In genomic region chr6:169700296-169700695, GRCh38 we compare ENCODE assay signal across 9 cellular contexts. TPM values are rescaled to one million over a fixed set of nuclear protein-coding genes. Genes with fewer than 3 reads are reported as not detected.
DNase-seq lines count a peak whose midpoint lies in the region; ATAC-seq and TF ChIP-seq lines count a peak whose summit lies in the region.
"Had no signal": no experiment of that assay in that cellular context is flagged by ENCODE, and none has a peak within 500 bp of the region (broad histone marks: within the 10 kb centered on the region; RNA-seq: fewer than 3 reads in every experiment).

No MANE protein-coding gene starts in this region.

- intact Hi-C loops in upper lobe of right lung (cut with DNase I): no loop called here

- H3K9me3 ChIP-seq in T-helper 17 cell (ENCODE audit: control insufficient read depth, low read length, poor library complexity, severe bottlenecking): no peaks in the 10 kb centered on the region
- no peaks in the 10 kb centered on the region for H3K9me3 ChIP-seq in iPS-18a (ENCODE audit: control insufficient read depth, low read depth, low read length)
- H3K9me3 ChIP-seq in right atrium auricular region: no peaks in the 10 kb centered on the region
- H3K9me3 ChIP-seq in upper lobe of right lung: no peaks in the 10 kb centered on the region

- peaks cover 25% of the 10 kb centered on the region for H3K4me1 Mint-ChIP-seq in T-helper 17 cell

- TF ChIP-seq CTCF in AG04449 (IDR thresholded peaks at IDR 0.05; ENCODE audit: insufficient read depth, low read length, missing control alignments): no peak
- no peak for TF ChIP-seq CTCF in right atrium auricular region (IDR thresholded peaks at IDR 0.05)
- TF ChIP-seq CTCF in upper lobe of right lung (IDR thresholded peaks at IDR 0.05): no peak

- CTCF ChIA-PET in AG04449 (lab: Yijun Ruan, JAX): no interaction called here

- POLR2A ChIA-PET in AG04449 (lab: Yijun Ruan, JAX): no interaction called here

- no peak overlapping the region for H3K4me3 Mint-ChIP-seq in T-helper 17 cell

- peaks cover 4% of the 10 kb centered on the region for H3K36me3 ChIP-seq in H7 (replicated peaks; ENCODE audit: control insufficient read depth, insufficient read depth, low read length)
- peaks cover 9% of the 10 kb centered on the region for H3K36me3 ChIP-seq in iPS-18a (ENCODE audit: control insufficient read depth, low read depth, low read length)
- H3K36me3 ChIP-seq in right atrium auricular region: no peaks in the 10 kb centered on the region
- peaks cover 15% of the 10 kb centered on the region for H3K36me3 ChIP-seq in upper lobe of right lung

- DNase-seq in AG04449 (ENCODE audit: low read depth, low spot score) (no peak), H7 (peak; percentile 27), T-helper 17 cell (no peak), right atrium auricular region (ENCODE audit: low spot score) (no peak), NCI-H1105 treated with DMSO at 0.1 percent for 48 hours (lab: John Stamatoyannopoulos, UW) (no peak), upper lobe of right lung (no peak)
- DNase-seq: SHP77 had no signal

- H3K27me3 Mint-ChIP-seq in T-helper 17 cell: no peaks in the 10 kb centered on the region

- H3K27me3 ChIP-seq in H7 (ENCODE audit: control insufficient read depth, insufficient read depth, low read length) (no peaks in the 10 kb centered on the region), iPS-18a (ENCODE audit: control insufficient read depth, insufficient read depth, low read length) (no peaks in the 10 kb centered on the region), right atrium auricular region (no peaks in the 10 kb centered on the region), upper lobe of right lung (no peaks in the 10 kb centered on the region)

- H3K27ac Mint-ChIP-seq in T-helper 17 cell: peak overlapping the region; percentile 92

- no peaks in the 10 kb centered on the region for H3K36me3 Mint-ChIP-seq in T-helper 17 cell (ENCODE audit: low read depth)

- H3K27ac ChIP-seq in iPS-18a (ENCODE audit: low read length) (no peak overlapping the region), right atrium auricular region (no peak overlapping the region), upper lobe of right lung (no peak overlapping the region)

- H3K4me1 ChIP-seq in iPS-18a (ENCODE audit: control insufficient read depth, low read depth, low read length) (peaks cover 23% of the 10 kb centered on the region), right atrium auricular region (peaks cover 0 to 32% of the 10 kb centered on the region in 2 donors), upper lobe of right lung (peaks cover 35% of the 10 kb centered on the region)

- H3K4me3 ChIP-seq in AG04449 (ENCODE audit: low read depth, low read length): peak overlapping the region; percentile 83
- no peak overlapping the region; the same call in 1 of the 2 replicates for H3K4me3 ChIP-seq in H7 (ENCODE audit: insufficient read depth, low read depth, low read length)
- peak overlapping the region; percentile 93 for H3K4me3 ChIP-seq in iPS-18a (ENCODE audit: low read length)
- H3K4me3 ChIP-seq in right atrium auricular region: no peak overlapping the region
- no peak overlapping the region for H3K4me3 ChIP-seq in upper lobe of right lung

- ATAC-seq in T-helper 17 cell: no peak
- no peak for ATAC-seq in HG03159 (IDR thresholded peaks at IDR 0.05; ENCODE audit: unreplicated experiment)
- no peak for ATAC-seq in upper lobe of right lung

- no peak overlapping the region for H3K9ac ChIP-seq in iPS-18a (ENCODE audit: low read length)

RNA-seq across cellular contexts. Expression of gene WDR27, which starts 1.5 kb away (rescaled TPM):
- total RNA-seq in H7 (2014; rRNA removed; shearing (Covaris generic)): 45.4 and 64.0 TPM in 2 replicates
- 10 to 100 TPM; 25.7 to 26.0 TPM for total RNA-seq in T-helper 17 cell
- 1 to 10 TPM; 3.5 to 4.7 TPM for total RNA-seq in right atrium auricular region
- 39.0 TPM for total RNA-seq in upper lobe of right lung

RNA-seq across cellular contexts. Expression of gene C6orf120, which starts 1.6 kb away (rescaled TPM):
- total RNA-seq in H7 (2014; rRNA removed; shearing (Covaris generic)): 34.0 and 34.8 TPM in 2 replicates
- total RNA-seq in T-helper 17 cell (10 to 100 TPM; 16.3 to 17.8 TPM), right atrium auricular region (10 to 100 TPM; 18.0 to 19.6 TPM), upper lobe of right lung (22.0 TPM)

RNA-seq across cellular contexts. Expression of gene PHF10, which starts 24.0 kb away (rescaled TPM):
- total RNA-seq in H7 (2014; rRNA removed; shearing (Covaris generic)): 19.9 and 22.1 TPM in 2 replicates
- total RNA-seq in T-helper 17 cell (10 to 100 TPM; 64.3 to 67.1 TPM), right atrium auricular region (10 to 100 TPM; 49.9 to 54.7 TPM), upper lobe of right lung (46.1 TPM)

RNA-seq across cellular contexts. Expression of gene DYNLT2, which starts 51.1 kb away (rescaled TPM):
- 1.3 and 1.7 TPM in 2 replicates for total RNA-seq in H7 (2014; rRNA removed; shearing (Covaris generic))
- total RNA-seq in T-helper 17 cell: 1 to 10 TPM; 3.0 to 3.9 TPM
- under 1 TPM; 0.20 to 0.33 TPM for total RNA-seq in right atrium auricular region
- 1.2 TPM for total RNA-seq in upper lobe of right lung

RNA-seq across cellular contexts. Expression of gene ERMARD, which starts 51.1 kb away (rescaled TPM):
- 13.4 and 22.9 TPM in 2 replicates for total RNA-seq in H7 (2014; rRNA removed; shearing (Covaris generic))
- total RNA-seq in T-helper 17 cell (10 to 100 TPM; 28.9 to 31.7 TPM), right atrium auricular region (10 to 100 TPM in 1 of 2 donors, 1 to 10 TPM in 1; 8.6 to 11.2 TPM), upper lobe of right lung (25.6 TPM)

Comparison
In these comparisons a context has a peak if more than half of its experiments do, and no peak if none do; other contexts are left out.
1. H3K4me3 ChIP-seq: peak in AG04449 (single experiment) and iPS-18a (single experiment); none in H7 (single experiment), right atrium auricular region (0 of 2) and upper lobe of right lung (single experiment).